ENCODE assay signal across 22 cellular contexts in genomic region chr12:10398168-10398567, GRCh38. TPM values are rescaled to one million over a fixed set of nuclear protein-coding genes. Genes with fewer than 3 reads are reported as not detected.
"Had no signal": no experiment of that assay in that cellular context is flagged by ENCODE, and none has a peak within 500 bp of the region (broad histone marks: within the 10 kb centered on the region; RNA-seq: fewer than 3 reads in every experiment).

No MANE protein-coding gene starts in this region.

- H3K36me3 Mint-ChIP-seq: activated CD4-positive, alpha-beta memory T cell treated with anti-CD3 and anti-CD28 coated beads for 36 hours; activated naive CD4-positive, alpha-beta T cell treated with anti-CD3 and anti-CD28 coated beads, Interleukin-2, amount 10 ng/mL, durations not matched to agents 7 days and 5 days had no signal

- ATAC-seq: activated CD4-positive, alpha-beta T cell treated with anti-CD3 and anti-CD28 coated beads for 36 hours; stimulated activated naive B cell treated with anti-CD40 and anti-IgM and Interleukin-4, amounts not matched to agents 10 μg/mL and 1 μg/mL and 100 μg/mL, for 72 hours had no signal

- H3K4me1 Mint-ChIP-seq: activated naive CD4-positive, alpha-beta T cell treated with anti-CD3 and anti-CD28 coated beads, Interleukin-2, amount 10 ng/mL, durations not matched to agents 7 days and 5 days had no signal

- H3K27me3 Mint-ChIP-seq: progenitor cell of endocrine pancreas had no signal

- FAIRE-seq: colon had no signal

- H3K36me3 ChIP-seq: esophagus muscularis mucosa, right atrium auricular region, transverse colon, vagina had no signal

- H3K9me3 ChIP-seq: esophagus muscularis mucosa, right atrium auricular region, transverse colon, vagina had no signal

- H3K4me3 Mint-ChIP-seq: activated CD4-positive, alpha-beta memory T cell treated with anti-CD3 and anti-CD28 coated beads for 36 hours; activated CD4-positive, alpha-beta T cell treated with anti-CD3 and anti-CD28 coated beads for 36 hours; activated naive CD4-positive, alpha-beta T cell treated with anti-CD3 and anti-CD28 coated beads, Interleukin-2, amount 10 ng/mL, durations not matched to agents 7 days and 5 days; nephron progenitor cell; stimulated activated naive B cell treated with anti-CD40 and anti-IgM and Interleukin-4, amounts not matched to agents 10 μg/mL and 1 μg/mL and 100 μg/mL, for 72 hours had no signal

- H3K4me1 ChIP-seq: right atrium auricular region, vagina had no signal

- H3K27ac ChIP-seq: esophagus muscularis mucosa, right atrium auricular region, vagina had no signal

- H3K27me3 ChIP-seq: esophagus muscularis mucosa, right atrium auricular region, transverse colon, vagina had no signal

- H3K9me3 Mint-ChIP-seq: activated CD4-positive, alpha-beta memory T cell treated with anti-CD3 and anti-CD28 coated beads for 36 hours; activated naive CD4-positive, alpha-beta T cell treated with anti-CD3 and anti-CD28 coated beads, Interleukin-2, amount 10 ng/mL, durations not matched to agents 7 days and 5 days; nephron progenitor cell had no signal

- H3K4me3 ChIP-seq: esophagus muscularis mucosa, right atrium auricular region, transverse colon, vagina had no signal

- DNase-seq: activated CD4-positive, alpha-beta memory T cell treated with anti-CD3 and anti-CD28 coated beads for 36 hours; activated CD4-positive, alpha-beta T cell treated with anti-CD3 and anti-CD28 coated beads for 36 hours; activated CD8-positive, alpha-beta memory T cell treated with anti-CD3 and anti-CD28 coated beads, Interleukin-2, amount 50 U/mL, for 4 hours; activated naive CD4-positive, alpha-beta T cell treated with anti-CD3 and anti-CD28 coated beads, Interleukin-2, amount 10 ng/mL, durations not matched to agents 7 days and 5 days; amniotic stem cell; hippocampal formation; mesenchymal stem cell; nephron progenitor cell; occipital lobe; stimulated activated CD4-positive, alpha-beta T cell treated with anti-CD3 and anti-CD28 coated beads, Interleukin-2, amount 100 ng/mL, for 48 hours; stimulated activated naive B cell treated with anti-CD40 and anti-IgM and Interleukin-4, amounts not matched to agents 10 μg/mL and 1 μg/mL and 100 μg/mL, for 72 hours; T-helper 1 cell; transverse colon had no signal

- H3K27ac Mint-ChIP-seq: activated CD4-positive, alpha-beta memory T cell treated with anti-CD3 and anti-CD28 coated beads for 36 hours; activated CD4-positive, alpha-beta T cell treated with anti-CD3 and anti-CD28 coated beads for 36 hours; activated naive CD4-positive, alpha-beta T cell treated with anti-CD3 and anti-CD28 coated beads, Interleukin-2, amount 10 ng/mL, durations not matched to agents 7 days and 5 days; nephron progenitor cell; progenitor cell of endocrine pancreas; stimulated activated naive B cell treated with anti-CD40 and anti-IgM and Interleukin-4, amounts not matched to agents 10 μg/mL and 1 μg/mL and 100 μg/mL, for 72 hours had no signal

RNA-seq across cellular contexts. Expression of gene KLRK1, which starts 8.3 kb away (rescaled TPM):
- total RNA-seq: activated CD4-positive, alpha-beta T cell treated with anti-CD3 and anti-CD28 coated beads for 36 hours; kidney epithelial cell; occipital lobe; progenitor cell of endocrine pancreas had no signal

RNA-seq across cellular contexts. Expression of gene KLRC4, which starts 11.4 kb away (rescaled TPM):
- total RNA-seq: activated CD4-positive, alpha-beta memory T cell treated with anti-CD3 and anti-CD28 coated beads for 36 hours; activated CD4-positive, alpha-beta T cell treated with anti-CD3 and anti-CD28 coated beads for 36 hours; cardiac septum; kidney epithelial cell; occipital lobe; progenitor cell of endocrine pancreas; right atrium auricular region; skeletal muscle tissue; vagina had no signal

RNA-seq across cellular contexts. Expression of gene KLRC3, which starts 22.2 kb away (rescaled TPM):
- total RNA-seq: activated CD4-positive, alpha-beta memory T cell treated with anti-CD3 and anti-CD28 coated beads for 36 hours; activated CD4-positive, alpha-beta T cell treated with anti-CD3 and anti-CD28 coated beads for 36 hours; cardiac septum; esophagus muscularis mucosa; kidney epithelial cell; mucosa of gallbladder; progenitor cell of endocrine pancreas; right atrium auricular region; skeletal muscle tissue; transverse colon; vagina had no signal

RNA-seq across cellular contexts. Expression of gene KLRC2, which starts 37.6 kb away (rescaled TPM):
- total RNA-seq: activated CD4-positive, alpha-beta memory T cell treated with anti-CD3 and anti-CD28 coated beads for 36 hours; activated CD4-positive, alpha-beta T cell treated with anti-CD3 and anti-CD28 coated beads for 36 hours; cardiac septum; kidney epithelial cell; progenitor cell of endocrine pancreas; right atrium auricular region had no signal

RNA-seq across cellular contexts. Expression of gene KLRC1, which starts 55.0 kb away (rescaled TPM):
- total RNA-seq: activated CD4-positive, alpha-beta memory T cell treated with anti-CD3 and anti-CD28 coated beads for 36 hours; kidney epithelial cell; occipital lobe; progenitor cell of endocrine pancreas had no signal
